13 cellular contexts compared by ENCODE assay signal in the genomic region with DNA sequence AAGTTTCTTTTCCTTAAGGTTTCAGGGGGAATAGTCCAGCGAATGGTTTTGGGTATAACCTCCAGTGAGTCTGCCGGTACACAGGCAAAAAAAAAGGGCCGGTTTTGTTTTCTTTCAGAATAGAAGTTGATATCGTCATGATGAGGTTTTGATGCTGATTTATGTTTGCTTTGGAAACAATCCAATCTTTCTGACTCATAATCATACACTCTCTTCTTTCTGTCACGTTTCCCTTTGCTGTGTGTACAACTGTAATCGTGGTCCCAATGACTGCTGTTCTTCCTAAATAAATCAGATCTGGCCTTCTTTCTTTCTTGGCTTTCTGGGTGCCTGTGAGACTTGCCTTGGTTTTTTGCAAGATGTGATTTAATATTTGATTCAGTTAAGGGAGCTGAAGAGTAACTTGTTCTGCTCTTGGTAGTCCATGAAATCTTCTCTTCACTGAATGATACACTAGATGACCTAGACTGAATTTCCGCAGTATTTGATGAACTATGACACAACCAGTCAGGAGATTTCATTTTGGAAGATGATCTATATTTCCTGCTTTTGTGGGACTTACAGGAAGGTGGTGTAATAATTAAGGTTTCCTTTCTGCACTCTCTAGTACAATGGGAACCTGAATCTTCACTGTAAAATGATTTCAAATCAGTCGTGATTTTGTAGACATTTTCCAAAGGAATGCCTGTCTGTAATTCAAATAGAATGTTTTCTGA. TPM values are rescaled to one million over a fixed set of nuclear protein-coding genes. Genes with fewer than 3 reads are reported as not detected.
DNase-seq lines count a peak whose midpoint lies in the region; ATAC-seq, FAIRE-seq and TF ChIP-seq lines count a peak whose summit lies in the region.
"Had no signal": no experiment of that assay in that cellular context is flagged by ENCODE, and none has a peak within 500 bp of the region (broad histone marks: within the 10 kb centered on the region; RNA-seq: fewer than 3 reads in every experiment).

No MANE protein-coding gene starts in this region.

- no peaks in the 10 kb centered on the region for H3K9me3 Mint-ChIP-seq in activated CD4-positive, alpha-beta T cell treated with anti-CD3 and anti-CD28 coated beads for 36 hours (ENCODE audit: low read depth)
- no peaks in the 10 kb centered on the region for H3K9me3 Mint-ChIP-seq in activated CD4-positive, alpha-beta T cell treated with anti-CD3 and anti-CD28 coated beads, Interleukin-2, amount 10 ng/mL, durations not matched to agents 7 days and 5 days
- H3K9me3 Mint-ChIP-seq in mesothelial cell of epicardium: peaks cover 5% of the 10 kb centered on the region
- peaks cover 0 to 3% (median 0%) of the 10 kb centered on the region in 8 donors for H3K9me3 Mint-ChIP-seq in CD4-positive, alpha-beta memory T cell

- no peak overlapping the region for H3K9ac ChIP-seq in OCI-LY3 (ENCODE audit: low read length)

- no peak overlapping the region for H3K27ac Mint-ChIP-seq in activated CD4-positive, alpha-beta T cell treated with anti-CD3 and anti-CD28 coated beads for 36 hours
- H3K27ac Mint-ChIP-seq in activated CD4-positive, alpha-beta T cell treated with anti-CD3 and anti-CD28 coated beads, Interleukin-2, amount 10 ng/mL, durations not matched to agents 7 days and 5 days: no peak overlapping the region
- no peak overlapping the region for H3K27ac Mint-ChIP-seq in mesothelial cell of epicardium
- peak overlapping the region in 1 of 7 donors; percentile 13 for H3K27ac Mint-ChIP-seq in CD4-positive, alpha-beta memory T cell

- CTCF ChIA-PET in activated CD4-positive, alpha-beta T cell treated with anti-CD3 and anti-CD28 coated beads for 36 hours (lab: Charles Lee): interaction anchor here (1.0 kb wide), 1 partner anchor 44 kb away, joined by 3 read pairs; the partner anchor contains the start of gene TEX30
- CTCF ChIA-PET in activated CD4-positive, alpha-beta T cell treated with anti-CD3 and anti-CD28 coated beads, Interleukin-2, amount 10 ng/mL, durations not matched to agents 7 days and 5 days (lab: Charles Lee): no interaction called here
- CTCF ChIA-PET in CD4-positive, alpha-beta memory T cell (lab: Charles Lee; ENCODE audit: partially characterized antibody): no interaction called here

- H3K27me3 ChIP-seq in OCI-LY3 (ENCODE audit: low read depth, low read length) (peaks cover 29% of the 10 kb centered on the region), small intestine (ENCODE audit: control insufficient read depth in 2 of 2, insufficient read depth in 2 of 2, low read length in 2 of 2) (no peaks in the 10 kb centered on the region)
- H3K27me3 ChIP-seq in CD4-positive, alpha-beta memory T cell (ENCODE audit: insufficient read depth, low read length): no peaks in the 10 kb centered on the region
- H3K27me3 ChIP-seq: SJSA1 had no signal

- peaks cover 4% of the 10 kb centered on the region for H3K4me1 Mint-ChIP-seq in activated CD4-positive, alpha-beta T cell treated with anti-CD3 and anti-CD28 coated beads for 36 hours
- H3K4me1 Mint-ChIP-seq in activated CD4-positive, alpha-beta T cell treated with anti-CD3 and anti-CD28 coated beads, Interleukin-2, amount 10 ng/mL, durations not matched to agents 7 days and 5 days: no peaks in the 10 kb centered on the region
- no peaks in the 10 kb centered on the region for H3K4me1 Mint-ChIP-seq in mesothelial cell of epicardium
- peaks cover 0 to 3% (median under 1%) of the 10 kb centered on the region in 4 donors for H3K4me1 Mint-ChIP-seq in CD4-positive, alpha-beta memory T cell

- no peak overlapping the region for H3K4me3 Mint-ChIP-seq in activated CD4-positive, alpha-beta T cell treated with anti-CD3 and anti-CD28 coated beads for 36 hours
- no peak overlapping the region for H3K4me3 Mint-ChIP-seq in activated CD4-positive, alpha-beta T cell treated with anti-CD3 and anti-CD28 coated beads, Interleukin-2, amount 10 ng/mL, durations not matched to agents 7 days and 5 days
- H3K4me3 Mint-ChIP-seq in mesothelial cell of epicardium: no peak overlapping the region
- no peak overlapping the region for H3K4me3 Mint-ChIP-seq in CD4-positive, alpha-beta memory T cell

- TF ChIP-seq CTCF in OCI-LY3 (IDR thresholded peaks at IDR 0.05; ENCODE audit: low read depth, low read length): no peak
- no peak for TF ChIP-seq CTCF in mesothelial cell of epicardium (IDR thresholded peaks at IDR 0.05; ENCODE audit: unreplicated experiment)

- peaks cover 10% of the 10 kb centered on the region for H3K4me1 ChIP-seq in OCI-LY3 (ENCODE audit: low read length)
- no peaks in the 10 kb centered on the region for H3K4me1 ChIP-seq in small intestine (ENCODE audit: control insufficient read depth in 2 of 2, insufficient read depth in 1 of 2, low read depth in 1 of 2, low read length in 1 of 2)
- no peaks in the 10 kb centered on the region for H3K4me1 ChIP-seq in CD4-positive, alpha-beta memory T cell (ENCODE audit: insufficient read depth, low read length)
- H3K4me1 ChIP-seq: SJSA1 had no signal

- 23 to 35% (median 25%) methylated on average over 8 of the region's 8 CpGs for WGBS in small intestine, 3 donors

- POLR2A ChIA-PET in activated CD4-positive, alpha-beta T cell treated with anti-CD3 and anti-CD28 coated beads for 36 hours (lab: Charles Lee): no interaction called here
- POLR2A ChIA-PET in activated CD4-positive, alpha-beta T cell treated with anti-CD3 and anti-CD28 coated beads, Interleukin-2, amount 10 ng/mL, durations not matched to agents 7 days and 5 days (lab: Charles Lee): no interaction called here
- POLR2A ChIA-PET in CD4-positive, alpha-beta memory T cell (lab: Charles Lee; ENCODE audit: partially characterized antibody): no interaction called here

- peak; percentile 44 for ATAC-seq in activated CD4-positive, alpha-beta T cell treated with anti-CD3 and anti-CD28 coated beads for 36 hours
- ATAC-seq in HG02588 (IDR thresholded peaks at IDR 0.05; ENCODE audit: unreplicated experiment): no peak

- H3K27ac ChIP-seq in OCI-LY3 (ENCODE audit: low read length) (no peak overlapping the region), epithelial cell of prostate (peak overlapping the region; percentile 6), small intestine (ENCODE audit: low read depth in 1 of 2, low read length in 1 of 2) (no peak overlapping the region)
- H3K27ac ChIP-seq in CD4-positive, alpha-beta memory T cell (ENCODE audit: low read depth, low read length): no peak overlapping the region
- H3K27ac ChIP-seq: SJSA1 had no signal

- FAIRE-seq in small intestine (lab: Jason Lieb, UNC): no peak

- DNase-seq in activated CD4-positive, alpha-beta T cell treated with anti-CD3 and anti-CD28 coated beads for 36 hours: no peak
- no peak for DNase-seq in activated CD4-positive, alpha-beta T cell treated with anti-CD3 and anti-CD28 coated beads, Interleukin-2, amount 10 ng/mL, durations not matched to agents 7 days and 5 days
- DNase-seq in epithelial cell of prostate (ENCODE audit: low read depth, low spot score): peak; percentile 55
- peak; percentile 7 for DNase-seq in small intestine
- no peak for DNase-seq in mesothelial cell of epicardium (ENCODE audit: low spot score in 2 of 2, unreplicated experiment in 2 of 2)
- DNase-seq in CD4-positive, alpha-beta memory T cell: no peak
- DNase-seq: C1 segment of cervical spinal cord; Karpas-422; midbrain; stimulated activated CD4-positive, alpha-beta T cell treated with anti-CD3 and anti-CD28 coated beads, Interleukin-2, amount 100 ng/mL, for 24 hours had no signal

- H3K27me3 Mint-ChIP-seq in activated CD4-positive, alpha-beta T cell treated with anti-CD3 and anti-CD28 coated beads for 36 hours: peaks cover 14% of the 10 kb centered on the region
- H3K27me3 Mint-ChIP-seq in activated CD4-positive, alpha-beta T cell treated with anti-CD3 and anti-CD28 coated beads, Interleukin-2, amount 10 ng/mL, durations not matched to agents 7 days and 5 days: peaks cover 21% of the 10 kb centered on the region
- peaks cover 8% of the 10 kb centered on the region for H3K27me3 Mint-ChIP-seq in mesothelial cell of epicardium (ENCODE audit: low read depth)
- H3K27me3 Mint-ChIP-seq in CD4-positive, alpha-beta memory T cell: peaks cover 7 to 11% of the 10 kb centered on the region in 2 donors

- peak overlapping the region; percentile 16; the same call in 1 of the 2 replicates for H3K4me3 ChIP-seq in OCI-LY3 (ENCODE audit: low read length)
- no peak overlapping the region for H3K4me3 ChIP-seq in small intestine (ENCODE audit: low read depth in 1 of 2, low read length in 2 of 2)
- H3K4me3 ChIP-seq in CD4-positive, alpha-beta memory T cell (ENCODE audit: low read length in 2 of 2): no peak overlapping the region
- H3K4me3 ChIP-seq: SJSA1 had no signal

- no peaks in the 10 kb centered on the region for H3K9me3 ChIP-seq in OCI-LY3 (ENCODE audit: insufficient read depth, low read length)
- no peaks in the 10 kb centered on the region for H3K9me3 ChIP-seq in small intestine (ENCODE audit: control insufficient read depth, low read depth)
- no peaks in the 10 kb centered on the region for H3K9me3 ChIP-seq in CD4-positive, alpha-beta memory T cell (ENCODE audit: control insufficient read depth in 1 of 2, low read length in 2 of 2)
- H3K9me3 ChIP-seq: SJSA1 had no signal

- no peaks in the 10 kb centered on the region for H3K79me2 ChIP-seq in OCI-LY3 (ENCODE audit: low read length)

- H3K36me3 ChIP-seq in OCI-LY3 (replicated peaks; ENCODE audit: low read depth, low read length): no peaks in the 10 kb centered on the region
- no peaks in the 10 kb centered on the region for H3K36me3 ChIP-seq in small intestine (ENCODE audit: control insufficient read depth in 2 of 2, insufficient read depth in 2 of 2, low read length in 2 of 2)
- no peaks in the 10 kb centered on the region for H3K36me3 ChIP-seq in CD4-positive, alpha-beta memory T cell (ENCODE audit: insufficient read depth, low read length)
- H3K36me3 ChIP-seq: SJSA1 had no signal

- intact Hi-C loops in activated CD4-positive, alpha-beta T cell treated with anti-CD3 and anti-CD28 coated beads for 36 hours (cut with DNase I, micrococcal nuclease): loop anchor here in 1 of 2 experiments (5.0 kb wide), 1 partner anchor 118 kb away; the partner anchor contains the start of gene ERCC5
- intact Hi-C loops in CD4-positive, alpha-beta memory T cell (cut with micrococcal nuclease): no loop called here

- no peaks in the 10 kb centered on the region for H4K20me1 ChIP-seq in OCI-LY3 (ENCODE audit: insufficient read depth, low read length)

- H2AFZ ChIP-seq in OCI-LY3 (ENCODE audit: low read depth, low read length): no peak overlapping the region; the same call in none of the 2 replicates

- H3K4me2 ChIP-seq in OCI-LY3 (ENCODE audit: low read length): peak overlapping the region; percentile 18

- no peaks in the 10 kb centered on the region for H3K36me3 Mint-ChIP-seq in activated CD4-positive, alpha-beta T cell treated with anti-CD3 and anti-CD28 coated beads for 36 hours (ENCODE audit: low read depth)
- no peaks in the 10 kb centered on the region for H3K36me3 Mint-ChIP-seq in activated CD4-positive, alpha-beta T cell treated with anti-CD3 and anti-CD28 coated beads, Interleukin-2, amount 10 ng/mL, durations not matched to agents 7 days and 5 days (ENCODE audit: low read depth)
- no peaks in the 10 kb centered on the region for H3K36me3 Mint-ChIP-seq in mesothelial cell of epicardium
- no peaks in the 10 kb centered on the region for H3K36me3 Mint-ChIP-seq in CD4-positive, alpha-beta memory T cell

RNA-seq across cellular contexts. Expression of gene METTL21C, which starts 34.9 kb away (rescaled TPM):
- not detected for total RNA-seq in activated CD4-positive, alpha-beta T cell treated with anti-CD3 and anti-CD28 coated beads for 36 hours
- total RNA-seq in activated CD4-positive, alpha-beta T cell treated with anti-CD3 and anti-CD28 coated beads, Interleukin-2, amount 10 ng/mL, durations not matched to agents 7 days and 5 days: not detected
- polyA plus RNA-seq in small intestine: not detected
- not detected in 3 replicates for total RNA-seq in mesothelial cell of epicardium
- not detected for total RNA-seq in CD4-positive, alpha-beta memory T cell
- polyA plus RNA-seq in CD4-positive, alpha-beta memory T cell: not detected
- total RNA-seq: SJSA1 had no signal

RNA-seq across cellular contexts. Expression of gene TEX30, which starts 43.9 kb away (rescaled TPM):
- total RNA-seq in activated CD4-positive, alpha-beta T cell treated with anti-CD3 and anti-CD28 coated beads for 36 hours: 10 to 100 TPM; 21.5 to 25.8 TPM
- total RNA-seq in activated CD4-positive, alpha-beta T cell treated with anti-CD3 and anti-CD28 coated beads, Interleukin-2, amount 10 ng/mL, durations not matched to agents 7 days and 5 days: 10 to 100 TPM; 30.3 to 32.9 TPM
- polyA plus RNA-seq in small intestine: 10 to 100 TPM in 1 of 3 donors, 1 to 10 TPM in 2; 8.0 to 11.2 (median 8.4) TPM
- total RNA-seq in mesothelial cell of epicardium: 7.8 to 8.6 TPM (median 8.1 TPM) in 3 replicates
- 1 to 10 TPM; 9.2 to 9.3 TPM for total RNA-seq in CD4-positive, alpha-beta memory T cell
- 10 to 100 TPM; 20.0 to 20.8 TPM for polyA plus RNA-seq in CD4-positive, alpha-beta memory T cell

Comparison
In these comparisons a context has a peak if more than half of its experiments do, and no peak if none do; other contexts are left out.
1. DNase-seq: peak in epithelial cell of prostate (single experiment) and small intestine (single experiment); none in activated CD4-positive, alpha-beta T cell treated with anti-CD3 and anti-CD28 coated beads for 36 hours (single experiment), activated CD4-positive, alpha-beta T cell treated with anti-CD3 and anti-CD28 coated beads, Interleukin-2, amount 10 ng/mL, durations not matched to agents 7 days and 5 days (single experiment), mesothelial cell of epicardium (0 of 2) and CD4-positive, alpha-beta memory T cell (0 of 5).